Comparison of ENCODE assay signal across 29 cellular contexts in genomic region chr11:33860926-33861325, GRCh38. TPM values are rescaled to one million over a fixed set of nuclear protein-coding genes. Genes with fewer than 3 reads are reported as not detected.
DNase-seq lines count a peak whose midpoint lies in the region; ATAC-seq, FAIRE-seq and TF ChIP-seq lines count a peak whose summit lies in the region.
"Had no signal": no experiment of that assay in that cellular context is flagged by ENCODE, and none has a peak within 500 bp of the region (broad histone marks: within the 10 kb centered on the region; RNA-seq: fewer than 3 reads in every experiment).

No MANE protein-coding gene starts in this region.

- WGBS in pancreas, 2 donors: 28 to 35% methylated on average over 5 of the region's 5 CpGs

- no peaks in the 10 kb centered on the region for H3K9me3 ChIP-seq in KOPT-K1 (ENCODE audit: insufficient read depth, low read length, poor library complexity, severe bottlenecking)
- no peaks in the 10 kb centered on the region for H3K9me3 ChIP-seq in SK-N-MC (ENCODE audit: low read depth, low read length)
- H3K9me3 ChIP-seq in pancreas: no peaks in the 10 kb centered on the region
- H3K9me3 ChIP-seq: left lung, tibial nerve had no signal

- H3K4me3 ChIP-seq in SK-N-MC: no peak overlapping the region
- no peak overlapping the region for H3K4me3 ChIP-seq in pancreas
- H3K4me3 ChIP-seq: coronary artery, GM23248, K562, left lung, tibial nerve had no signal

- FAIRE-seq in pancreas (lab: Jason Lieb, UNC): no peak
- FAIRE-seq: D721Med, HTR-8/SVneo, K562 had no signal

- intact Hi-C loops in pancreas (cut with DNase I): no loop called here
- intact Hi-C loops in Right ventricle myocardium superior (cut with DNase I): loop anchor here (10.0 kb wide), 1 partner anchor 504 kb away; no protein-coding TSS in a partner anchor

- peak overlapping the region; percentile 24 for H3K9ac ChIP-seq in SK-N-MC (ENCODE audit: insufficient read length)
- H3K9ac ChIP-seq: GM23248 had no signal

- ATAC-seq in pancreas (peak; percentile 80 to 94 (median 90)), Right ventricle myocardium superior (ENCODE audit: poor library complexity) (no peak)
- ATAC-seq: K562; left lung; PC-3; SK-N-SH treated with all-trans-retinoic acid at 6 μM for 48 hours; stimulated activated effector memory CD8-positive, alpha-beta T cell treated with anti-CD3 and anti-CD28 coated beads, Interleukin-12 subunit alpha, Interleukin-12 subunit beta, amount 100 ng/mL, for 72 hours had no signal

- peaks cover 0 to 8% (median 3%) of the 10 kb centered on the region in 3 donors for H3K4me1 ChIP-seq in pancreas

- DNase-seq in SK-N-MC (ENCODE audit: low read depth, low spot score): no peak
- peak; percentile 52 for DNase-seq in kidney tubule cell (ENCODE audit: low spot score)
- DNase-seq in pancreas: peak in 4 of 6 donors; percentile 41 to 67 (median 46)
- no peak for DNase-seq in C1 segment of cervical spinal cord (lab: John Stamatoyannopoulos, UW)
- no peak for DNase-seq in NK-92 (lab: John Stamatoyannopoulos, UW; ENCODE audit: unreplicated experiment)
- no peak for DNase-seq in Right ventricle myocardium superior
- DNase-seq: activated CD4-positive, CD25-positive, alpha-beta regulatory T cell; activated effector memory CD4-positive, alpha-beta T cell treated with anti-CD3 and anti-CD28 coated beads, Interleukin-2, amount 50 U/mL, for 16 hours; activated T-cell treated with anti-CD3 and anti-CD28 coated beads, Interleukin-2, amount 50 U/mL, for 24 hours; CD4-positive, alpha-beta memory T cell; effector CD8-positive, alpha-beta T cell; GM23248; HFFc6; hypothalamus; left lung; mesenchymal stem cell; NCI-H1105; NCI-H510A; PC-3; stimulated activated CD4-positive, alpha-beta T cell treated with anti-CD3 and anti-CD28 coated beads, Interleukin-15, amount 100 ng/mL, for 24 hours had no signal

- no peaks in the 10 kb centered on the region for H3K27me3 ChIP-seq in pancreas

- H3K27ac ChIP-seq in KOPT-K1 (ENCODE audit: low read depth, low read length, poor library complexity, severe bottlenecking) (peak overlapping the region; percentile 97), SK-N-MC (no peak overlapping the region), pancreas (peak overlapping the region in 3 of 4 donors; percentile 31 to 60 (median 42))
- H3K27ac ChIP-seq: coronary artery, epithelial cell of prostate, GM23248, left lung, tibial nerve had no signal

- TF ChIP-seq CTCF in pancreas (IDR thresholded peaks at IDR 0.05): no peak

- peaks cover 91% of the 10 kb centered on the region for H3K36me3 ChIP-seq in KOPT-K1 (ENCODE audit: insufficient read depth, low read length)
- H3K36me3 ChIP-seq in SK-N-MC (ENCODE audit: insufficient read depth, low read length): no peaks in the 10 kb centered on the region
- no peaks in the 10 kb centered on the region for H3K36me3 ChIP-seq in pancreas
- H3K36me3 ChIP-seq: tibial nerve had no signal

RNA-seq across cellular contexts. Expression of gene LMO2, which starts 30.9 kb away (rescaled TPM):
- total RNA-seq in pancreas (10 to 100 TPM in 1 of 6 donors, 1 to 10 TPM in 5; 2.4 to 11.5 (median 5.0) TPM), Right ventricle myocardium superior (9.1 TPM)
- polyA plus RNA-seq in pancreas: 10 to 100 TPM; 10.8 to 24.3 TPM
- total RNA-seq: GM23248 had no signal
- polyA plus RNA-seq: GM23248 had no signal

Comparison
In these comparisons a context has a peak if more than half of its experiments do, and no peak if none do; other contexts are left out.
1. DNase-seq: peak in kidney tubule cell (single experiment) and pancreas (4 of 6); none in SK-N-MC (single experiment), C1 segment of cervical spinal cord (0 of 14), NK-92 (single experiment) and Right ventricle myocardium superior (single experiment).